In the genomic region with DNA sequence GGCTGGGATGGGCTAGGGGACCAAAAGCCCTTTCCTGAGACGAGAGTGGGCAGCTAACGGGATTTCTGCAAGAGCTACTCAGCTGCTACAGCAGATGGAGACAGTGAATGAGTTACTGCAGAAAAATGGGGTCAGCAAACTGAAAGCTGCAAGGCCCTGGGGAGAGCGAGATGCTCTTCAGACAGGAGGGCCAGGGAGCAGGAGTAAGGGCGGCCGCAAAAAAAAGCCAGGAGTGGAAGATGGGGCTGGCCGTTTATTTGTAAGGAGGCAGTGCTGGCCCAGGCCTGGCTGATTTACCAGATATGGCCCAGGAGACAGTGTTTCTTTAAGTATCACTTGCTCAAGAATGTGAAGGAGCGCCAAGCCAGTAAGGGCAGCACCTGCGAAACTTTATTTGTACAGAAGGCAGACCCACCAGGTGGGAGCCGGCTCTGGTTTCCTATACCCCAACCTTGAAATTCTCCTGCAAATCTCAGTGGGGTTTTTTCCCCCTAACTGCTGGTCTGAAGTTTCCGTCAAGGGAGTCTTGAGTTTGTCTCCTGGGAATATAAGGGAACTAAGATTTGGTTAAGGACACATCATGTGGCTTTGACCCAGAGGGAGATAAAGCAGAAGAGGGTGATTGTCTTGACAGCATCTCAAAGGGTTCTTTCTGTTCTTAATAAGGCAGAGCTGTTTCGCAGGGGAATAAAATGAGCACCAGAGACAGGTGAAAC, we compare ENCODE assay signal across 15 cellular contexts. TPM values are rescaled to one million over a fixed set of nuclear protein-coding genes. Genes with fewer than 3 reads are reported as not detected.
DNase-seq lines count a peak whose midpoint lies in the region; ATAC-seq and TF ChIP-seq lines count a peak whose summit lies in the region.
"Had no signal": no experiment of that assay in that cellular context is flagged by ENCODE, and none has a peak within 500 bp of the region (broad histone marks: within the 10 kb centered on the region; RNA-seq: fewer than 3 reads in every experiment).

No MANE protein-coding gene starts in this region.

- H4K91ac ChIP-seq in IMR-90 (ENCODE audit: insufficient read depth, low read depth, low read length): no peak overlapping the region; the same call in 1 of the 2 replicates

- no peak overlapping the region for H2AFZ ChIP-seq in IMR-90 (replicated peaks; ENCODE audit: low read length, poor library complexity)
- H2AFZ ChIP-seq: hepatocyte had no signal

- peak overlapping the region; percentile 27; the same call in 1 of the 2 replicates for H3K4ac ChIP-seq in IMR-90 (ENCODE audit: low read depth, low read length)

- peaks cover 54% of the 10 kb centered on the region for H3K36me3 ChIP-seq in IMR-90 (ENCODE audit: control insufficient read depth, insufficient read depth, low read length)
- H3K36me3 ChIP-seq in subcutaneous abdominal adipose tissue (ENCODE audit: control insufficient read depth in 5 of 5, insufficient read depth in 5 of 5, low read length in 5 of 5): peaks cover 3 to 59% (median 49%) of the 10 kb centered on the region in 5 donors
- H3K36me3 ChIP-seq in BE2C: peaks cover 32% of the 10 kb centered on the region

- H3K27ac ChIP-seq in IMR-90 (ENCODE audit: insufficient read depth, low read length): peak overlapping the region; percentile 62; the same call in 1 of the 2 replicates
- peak overlapping the region; percentile 46 for H3K27ac ChIP-seq in subcutaneous abdominal adipose tissue (ENCODE audit: low read depth, low read length)
- H3K27ac ChIP-seq: hepatocyte, neutrophil had no signal

- H3K4me3 ChIP-seq in IMR-90 (ENCODE audit: insufficient read depth, low read depth, low read length) (no peak overlapping the region), subcutaneous abdominal adipose tissue (ENCODE audit: low read depth in 1 of 5, low read length in 5 of 5) (no peak overlapping the region), BE2C (ENCODE audit: low read depth, low read length) (no peak overlapping the region)
- H3K4me3 ChIP-seq: hepatocyte, Peyer's patch had no signal

- no peaks in the 10 kb centered on the region for H3K27me3 ChIP-seq in IMR-90 (ENCODE audit: control insufficient read depth, insufficient read depth, low read length)
- no peaks in the 10 kb centered on the region for H3K27me3 ChIP-seq in subcutaneous abdominal adipose tissue (ENCODE audit: control insufficient read depth in 5 of 5, insufficient read depth in 4 of 5, low read length in 5 of 5)
- H3K27me3 ChIP-seq in BE2C: no peaks in the 10 kb centered on the region
- H3K27me3 ChIP-seq: hepatocyte, neutrophil, Peyer's patch had no signal

- intact Hi-C loops in IMR-90 (cut with micrococcal nuclease): loop anchor here (5.0 kb wide), 1 partner anchor 152 kb away; no protein-coding TSS in a partner anchor

- no peak overlapping the region; the same call in 1 of the 2 replicates for H3K56ac ChIP-seq in IMR-90 (ENCODE audit: extremely low read depth, insufficient read depth, low read length)

- peak overlapping the region; percentile 32 to 43; a peak in 2 of 4 replicates for H4K8ac ChIP-seq in IMR-90 (ENCODE audit: low read depth in 2 of 2, low read length in 2 of 2)

- no peak overlapping the region for H2BK120ac ChIP-seq in IMR-90 (ENCODE audit: low read depth, low read length)

- dilution Hi-C loops in IMR-90 (cut with HindIII; ENCODE audit: low sequenced_read_pairs, unreplicated experiment): no loop called here

- no peak overlapping the region for H3K18ac ChIP-seq in IMR-90 (ENCODE audit: low read depth, low read length)

- POLR2A ChIA-PET in IMR-90 (lab: Charles Lee; ENCODE audit: unreplicated experiment): no interaction called here

- ATAC-seq in IMR-90 (ENCODE audit: low read depth) (no peak), memory B cell (ENCODE audit: low read depth) (peak; percentile 45)

- H2AK9ac ChIP-seq in IMR-90 (replicated peaks; ENCODE audit: low read depth, low read length, poor library complexity): no peak overlapping the region

- no peaks in the 10 kb centered on the region for H3K27me3 Mint-ChIP-seq in memory B cell

- H3K14ac ChIP-seq in IMR-90 (replicated peaks; ENCODE audit: low read depth, low read length): peak overlapping the region; percentile 54; the same call in 1 of the 2 replicates

- no peak overlapping the region for H3K4me2 ChIP-seq in IMR-90 (ENCODE audit: low read depth, low read length)
- H3K4me2 ChIP-seq: hepatocyte had no signal

- in situ Hi-C loops in IMR-90 (cut with MboI; ENCODE audit: low sequenced_read_pairs): loop anchor here (5.0 to 10.0 kb wide), 3 partner anchors 132 to 295 kb away; partner anchors contain the start of genes ALKBH2 and UNG

- TF ChIP-seq POLR2A in IMR-90 (IDR thresholded peaks at IDR 0.05; ENCODE audit: low read depth, low read length): no peak

- TF ChIP-seq CTCF in IMR-90 (conservative IDR thresholded peaks at IDR 0.05; ENCODE audit: low read depth, low read length) (no peak), BE2C (IDR thresholded peaks at IDR 0.05; ENCODE audit: low read depth, low read length) (no peak)

- 0 out of 2 replicates have a peak overlapping the region, but pooled peaks have one; percentile 9 for H4K5ac ChIP-seq in IMR-90 (ENCODE audit: low read depth, low read length)

- H3K4me3 Mint-ChIP-seq in memory B cell: no peak overlapping the region

- H3K79me1 ChIP-seq in IMR-90 (ENCODE audit: low read depth in 1 of 2, low read length in 2 of 2): peaks cover 45 to 62% of the 10 kb centered on the region in 2 experiments

- TF ChIP-seq RAD21 in IMR-90 (IDR thresholded peaks at IDR 0.05; ENCODE audit: low read length): no peak

- peaks cover 4% of the 10 kb centered on the region for H3K9me1 ChIP-seq in IMR-90 (ENCODE audit: insufficient read depth, low read length)

- H2BK20ac ChIP-seq in IMR-90 (ENCODE audit: low read depth, low read length): peak overlapping the region; percentile 9; the same call in 1 of the 2 replicates

- BruUV-seq in IMR-90 (replicated peaks; lab: Mats Ljungman, UMichigan): no TSS peak

- H3K9me3 Mint-ChIP-seq in memory B cell: no peaks in the 10 kb centered on the region

- H3K36me3 Mint-ChIP-seq in memory B cell: peaks cover 18% of the 10 kb centered on the region

- peak overlapping the region; percentile 56; the same call in 1 of the 2 replicates for H3K23ac ChIP-seq in IMR-90 (ENCODE audit: low read depth, low read length)

- no peaks in the 10 kb centered on the region for H3K9me3 ChIP-seq in IMR-90 (ENCODE audit: control insufficient read depth, insufficient read depth, low read length)
- H3K9me3 ChIP-seq in subcutaneous abdominal adipose tissue (ENCODE audit: control insufficient read depth in 5 of 5, low read length in 5 of 5): peaks cover 0 to 4% (median 0%) of the 10 kb centered on the region in 5 donors
- H3K9me3 ChIP-seq in BE2C: no peaks in the 10 kb centered on the region
- H3K9me3 ChIP-seq: neutrophil, Peyer's patch had no signal

- peak overlapping the region; percentile 26 for H2BK5ac ChIP-seq in IMR-90 (ENCODE audit: low read depth, low read length, poor library complexity, severe bottlenecking)

- H3K9ac ChIP-seq in IMR-90 (ENCODE audit: low read depth, low read length): 0 out of 2 replicates have a peak overlapping the region, but pooled peaks have one; percentile 4
- H3K9ac ChIP-seq in subcutaneous abdominal adipose tissue (ENCODE audit: low read length in 5 of 5): no peak overlapping the region

- WGBS in IMR-90 (ENCODE audit: extremely low coverage in 2 of 2, insufficient read length in 1 of 2), 2 experiments: 89% methylated on average over 5 of the region's 11 CpGs; no CpG with 5 or more reads in 1 of the 2 experiments

- H2BK15ac ChIP-seq in IMR-90 (ENCODE audit: low read depth, low read length): no peak overlapping the region

- H3K4me1 Mint-ChIP-seq in memory B cell: peaks cover 4% of the 10 kb centered on the region

- H3K27ac Mint-ChIP-seq in memory B cell: peak overlapping the region; percentile 35

- peaks cover 13% of the 10 kb centered on the region for H4K20me1 ChIP-seq in IMR-90 (ENCODE audit: insufficient read depth, low read length)

- H2AK5ac ChIP-seq in IMR-90 (ENCODE audit: low read depth, low read length): peak overlapping the region; percentile 27; the same call in 1 of the 2 replicates

- CTCF ChIA-PET in IMR-90 (lab: Yijun Ruan, JAX): interaction anchor here (0.9 to 1.1 kb wide), 2 partner anchors 133 to 135 kb away, joined by 3 read pairs; no protein-coding TSS in a partner anchor

- H3K4me1 ChIP-seq in IMR-90 (ENCODE audit: control insufficient read depth, insufficient read depth, low read length): peaks cover 34% of the 10 kb centered on the region
- H3K4me1 ChIP-seq in subcutaneous abdominal adipose tissue (ENCODE audit: control insufficient read depth in 5 of 5, insufficient read depth in 5 of 5, low read length in 5 of 5): peaks cover 22 to 56% (median 46%) of the 10 kb centered on the region in 5 donors
- no peaks in the 10 kb centered on the region for H3K4me1 ChIP-seq in BE2C

- no peak for DNase-seq in IMR-90
- peak; percentile 64 for DNase-seq in cerebellum (ENCODE audit: low spot score)
- DNase-seq in memory B cell (ENCODE audit: low spot score in 2 of 2): no peak
- no peak for DNase-seq in NCI-H446 (lab: John Stamatoyannopoulos, UW)
- no peak for DNase-seq in NCI-H446 treated with DMSO at 0.1 percent for 48 hours (lab: John Stamatoyannopoulos, UW)
- no peak for DNase-seq in stimulated activated CD4-positive, alpha-beta T cell treated with anti-CD3 and anti-CD28 coated beads, Interleukin-2, amount 100 ng/mL, for 48 hours
- DNase-seq in BE2C: no peak
- DNase-seq: activated CD4-positive, alpha-beta T cell treated with anti-CD3 and anti-CD28 coated beads, Interleukin-2, amount 50 U/mL, for 48 hours; KG1; NCI-H1436; NCI-H510A had no signal

TF ChIP-seq in IMR-90, 13 proteins besides CTCF, POLR2A, EP300 and RAD21:
- TF ChIP-seq ELK1 (IDR thresholded peaks at IDR 0.05; ENCODE audit: borderline replicate concordance, low read depth, low read length): no peak
- no peak for TF ChIP-seq CEBPB (IDR thresholded peaks at IDR 0.05; ENCODE audit: low read depth, low read length)

RNA-seq across cellular contexts. Expression of gene SSH1, which starts 57.7 kb away (rescaled TPM):
- total RNA-seq in IMR-90 (2012; rRNA removed): 16.7 and 17.6 TPM in 2 replicates
- polyA plus RNA-seq in IMR-90 (2012; rRNA removed): 37.2 and 40.8 TPM in 2 replicates
- 14.1 and 19.4 TPM in 2 replicates for polyA plus RNA-seq in IMR-90 (2012; cell fraction: cytosol; rRNA removed)
- 68.2 and 83.5 TPM in 2 replicates for polyA plus RNA-seq in IMR-90 (2012; cell fraction: nucleus; rRNA removed; ENCODE audit: low replicate concordance)
- 13.1 TPM for total RNA-seq in cerebellum
- 21.5 TPM for polyA plus RNA-seq in BE2C (2012; ENCODE audit: insufficient read depth, insufficient read length, low read depth)
